In the genomic region with DNA sequence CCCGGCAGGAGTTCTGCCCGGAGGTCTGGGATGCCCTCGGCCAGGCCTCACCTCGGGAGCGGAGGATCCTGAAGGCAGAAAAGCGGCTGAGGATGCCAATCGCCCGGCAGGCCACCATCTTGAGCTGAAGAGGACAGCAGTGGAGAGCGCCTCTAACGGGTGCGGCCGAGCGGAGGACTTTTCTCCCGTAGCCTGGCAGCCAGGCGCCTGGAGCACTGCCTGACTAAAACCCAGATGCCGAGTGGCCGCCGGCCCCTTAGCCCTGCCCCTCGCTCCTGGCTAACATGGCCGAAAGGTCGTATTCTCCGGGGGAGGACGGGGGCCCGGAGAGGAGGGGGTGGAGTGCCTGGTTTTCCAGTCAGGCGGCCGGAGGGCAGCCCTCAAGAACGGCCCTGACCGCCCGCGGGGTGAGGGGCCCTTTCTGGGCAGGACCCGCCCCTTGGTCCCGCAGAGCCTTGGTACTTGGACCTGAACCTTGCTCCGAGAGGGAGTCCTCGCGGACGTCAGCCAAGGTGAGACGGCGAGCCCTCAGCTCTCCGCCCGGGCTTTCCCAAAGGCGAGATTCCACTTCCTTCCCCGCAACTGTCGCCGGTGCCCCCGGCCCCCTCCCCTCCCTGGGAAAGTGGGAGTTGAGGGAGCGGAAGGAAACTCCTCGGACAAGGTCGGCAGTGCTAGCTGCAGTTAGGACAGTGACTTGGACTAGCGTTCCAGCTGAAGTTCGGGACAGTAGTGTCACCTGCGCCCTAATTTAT, we compare ENCODE assay signal across 1 cellular context.
TF ChIP-seq lines count a peak whose summit lies in the region.

Gene HADHA (minus strand): TSS at position 154 of the 752 bp plus-strand sequence. CDS start 36 bp downstream, at position 118.
Gene HADHB (plus strand): TSS at position 461 of the 752 bp plus-strand sequence. CDS start 9,316 bp downstream, outside the sequence.

TF ChIP-seq in GM12878, 131 proteins besides CTCF, POLR2A, EP300 and RAD21 (continues in another document):
- TF ChIP-seq, protein P1, sequence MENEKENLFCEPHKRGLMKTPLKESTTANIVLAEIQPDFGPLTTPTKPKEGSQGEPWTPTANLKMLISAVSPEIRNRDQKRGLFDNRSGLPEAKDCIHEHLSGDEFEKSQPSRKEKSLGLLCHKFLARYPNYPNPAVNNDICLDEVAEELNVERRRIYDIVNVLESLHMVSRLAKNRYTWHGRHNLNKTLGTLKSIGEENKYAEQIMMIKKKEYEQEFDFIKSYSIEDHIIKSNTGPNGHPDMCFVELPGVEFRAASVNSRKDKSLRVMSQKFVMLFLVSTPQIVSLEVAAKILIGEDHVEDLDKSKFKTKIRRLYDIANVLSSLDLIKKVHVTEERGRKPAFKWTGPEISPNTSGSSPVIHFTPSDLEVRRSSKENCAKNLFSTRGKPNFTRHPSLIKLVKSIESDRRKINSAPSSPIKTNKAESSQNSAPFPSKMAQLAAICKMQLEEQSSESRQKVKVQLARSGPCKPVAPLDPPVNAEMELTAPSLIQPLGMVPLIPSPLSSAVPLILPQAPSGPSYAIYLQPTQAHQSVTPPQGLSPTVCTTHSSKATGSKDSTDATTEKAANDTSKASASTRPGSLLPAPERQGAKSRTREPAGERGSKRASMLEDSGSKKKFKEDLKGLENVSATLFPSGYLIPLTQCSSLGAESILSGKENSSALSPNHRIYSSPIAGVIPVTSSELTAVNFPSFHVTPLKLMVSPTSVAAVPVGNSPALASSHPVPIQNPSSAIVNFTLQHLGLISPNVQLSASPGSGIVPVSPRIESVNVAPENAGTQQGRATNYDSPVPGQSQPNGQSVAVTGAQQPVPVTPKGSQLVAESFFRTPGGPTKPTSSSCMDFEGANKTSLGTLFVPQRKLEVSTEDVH (IDR thresholded peaks at IDR 0.05; ENCODE audit: low read depth, partially characterized antibody), result no peak
- TF ChIP-seq WRNIP1 (IDR thresholded peaks at IDR 0.05; ENCODE audit: borderline replicate concordance, low read depth, low read length), result no peak
- peak; percentile 77 for TF ChIP-seq NBN (IDR thresholded peaks at IDR 0.05)
- TF ChIP-seq, protein P2, sequence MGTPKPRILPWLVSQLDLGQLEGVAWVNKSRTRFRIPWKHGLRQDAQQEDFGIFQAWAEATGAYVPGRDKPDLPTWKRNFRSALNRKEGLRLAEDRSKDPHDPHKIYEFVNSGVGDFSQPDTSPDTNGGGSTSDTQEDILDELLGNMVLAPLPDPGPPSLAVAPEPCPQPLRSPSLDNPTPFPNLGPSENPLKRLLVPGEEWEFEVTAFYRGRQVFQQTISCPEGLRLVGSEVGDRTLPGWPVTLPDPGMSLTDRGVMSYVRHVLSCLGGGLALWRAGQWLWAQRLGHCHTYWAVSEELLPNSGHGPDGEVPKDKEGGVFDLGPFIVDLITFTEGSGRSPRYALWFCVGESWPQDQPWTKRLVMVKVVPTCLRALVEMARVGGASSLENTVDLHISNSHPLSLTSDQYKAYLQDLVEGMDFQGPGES (IDR thresholded peaks at IDR 0.05), result peak; percentile 69
- TF ChIP-seq SPI1 (IDR thresholded peaks at IDR 0.05; ENCODE audit: borderline replicate concordance, insufficient read depth, low read depth, low read length), result 0 out of 2 replicates have a peak, but pooled peaks have one; percentile 2
- 0 out of 2 replicates have a peak, but pooled peaks have one; percentile 44 for TF ChIP-seq RCOR1 (conservative IDR thresholded peaks at IDR 0.05; ENCODE audit: low read depth, low read length)
- no peak; the same call in 1 of the 2 replicates for TF ChIP-seq PML (IDR thresholded peaks at IDR 0.05; ENCODE audit: low read length)
- TF ChIP-seq HDAC6 (IDR thresholded peaks at IDR 0.05; ENCODE audit: unreplicated experiment), result no peak
- peak; percentile 23; the same call in 1 of the 2 replicates for TF ChIP-seq GATAD2B (conservative IDR thresholded peaks at IDR 0.05; ENCODE audit: low read depth)
- no peak for TF ChIP-seq FOS (IDR thresholded peaks at IDR 0.05; ENCODE audit: borderline replicate concordance, extremely low read depth, insufficient read length)
- TF ChIP-seq CHD4 (IDR thresholded peaks at IDR 0.05), result no peak
- no peak for TF ChIP-seq FOXK2 (IDR thresholded peaks at IDR 0.05)
- TF ChIP-seq REST (IDR thresholded peaks at IDR 0.05; ENCODE audit: low read depth, low read length), result peak; percentile 46; the same call in 1 of the 2 replicates
- no peak for TF ChIP-seq TBL1XR1 (IDR thresholded peaks at IDR 0.05; ENCODE audit: low read depth, low read length)
- TF ChIP-seq RFX5 (IDR thresholded peaks at IDR 0.05; ENCODE audit: low read depth, low read length), result no peak
- TF ChIP-seq, protein P3, sequence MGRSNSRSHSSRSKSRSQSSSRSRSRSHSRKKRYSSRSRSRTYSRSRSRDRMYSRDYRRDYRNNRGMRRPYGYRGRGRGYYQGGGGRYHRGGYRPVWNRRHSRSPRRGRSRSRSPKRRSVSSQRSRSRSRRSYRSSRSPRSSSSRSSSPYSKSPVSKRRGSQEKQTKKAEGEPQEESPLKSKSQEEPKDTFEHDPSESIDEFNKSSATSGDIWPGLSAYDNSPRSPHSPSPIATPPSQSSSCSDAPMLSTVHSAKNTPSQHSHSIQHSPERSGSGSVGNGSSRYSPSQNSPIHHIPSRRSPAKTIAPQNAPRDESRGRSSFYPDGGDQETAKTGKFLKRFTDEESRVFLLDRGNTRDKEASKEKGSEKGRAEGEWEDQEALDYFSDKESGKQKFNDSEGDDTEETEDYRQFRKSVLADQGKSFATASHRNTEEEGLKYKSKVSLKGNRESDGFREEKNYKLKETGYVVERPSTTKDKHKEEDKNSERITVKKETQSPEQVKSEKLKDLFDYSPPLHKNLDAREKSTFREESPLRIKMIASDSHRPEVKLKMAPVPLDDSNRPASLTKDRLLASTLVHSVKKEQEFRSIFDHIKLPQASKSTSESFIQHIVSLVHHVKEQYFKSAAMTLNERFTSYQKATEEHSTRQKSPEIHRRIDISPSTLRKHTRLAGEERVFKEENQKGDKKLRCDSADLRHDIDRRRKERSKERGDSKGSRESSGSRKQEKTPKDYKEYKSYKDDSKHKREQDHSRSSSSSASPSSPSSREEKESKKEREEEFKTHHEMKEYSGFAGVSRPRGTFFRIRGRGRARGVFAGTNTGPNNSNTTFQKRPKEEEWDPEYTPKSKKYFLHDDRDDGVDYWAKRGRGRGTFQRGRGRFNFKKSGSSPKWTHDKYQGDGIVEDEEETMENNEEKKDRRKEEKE (IDR thresholded peaks at IDR 0.05), result no peak
- TF ChIP-seq KDM1A (IDR thresholded peaks at IDR 0.05; ENCODE audit: borderline replicate concordance), result no peak
- TF ChIP-seq ZNF274 (IDR thresholded peaks at IDR 0.05; ENCODE audit: insufficient read depth, insufficient read length), result no peak
- no peak; the same call in 1 of the 2 replicates for TF ChIP-seq IRF4 (IDR thresholded peaks at IDR 0.05; ENCODE audit: low read depth, low read length)
- no peak for TF ChIP-seq KAT2A (conservative IDR thresholded peaks at IDR 0.05; ENCODE audit: control insufficient read depth, low read depth, low read length)
- TF ChIP-seq, protein P4, sequence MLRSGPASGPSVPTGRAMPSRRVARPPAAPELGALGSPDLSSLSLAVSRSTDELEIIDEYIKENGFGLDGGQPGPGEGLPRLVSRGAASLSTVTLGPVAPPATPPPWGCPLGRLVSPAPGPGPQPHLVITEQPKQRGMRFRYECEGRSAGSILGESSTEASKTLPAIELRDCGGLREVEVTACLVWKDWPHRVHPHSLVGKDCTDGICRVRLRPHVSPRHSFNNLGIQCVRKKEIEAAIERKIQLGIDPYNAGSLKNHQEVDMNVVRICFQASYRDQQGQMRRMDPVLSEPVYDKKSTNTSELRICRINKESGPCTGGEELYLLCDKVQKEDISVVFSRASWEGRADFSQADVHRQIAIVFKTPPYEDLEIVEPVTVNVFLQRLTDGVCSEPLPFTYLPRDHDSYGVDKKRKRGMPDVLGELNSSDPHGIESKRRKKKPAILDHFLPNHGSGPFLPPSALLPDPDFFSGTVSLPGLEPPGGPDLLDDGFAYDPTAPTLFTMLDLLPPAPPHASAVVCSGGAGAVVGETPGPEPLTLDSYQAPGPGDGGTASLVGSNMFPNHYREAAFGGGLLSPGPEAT (IDR thresholded peaks at IDR 0.05; ENCODE audit: low read depth), result peak; percentile 97
- no peak for TF ChIP-seq MTA3 (IDR thresholded peaks at IDR 0.05; ENCODE audit: borderline replicate concordance, low read length)
- TF ChIP-seq TCF7 (IDR thresholded peaks at IDR 0.05; ENCODE audit: borderline replicate concordance), result no peak
- no peak for TF ChIP-seq BCL11A (IDR thresholded peaks at IDR 0.05; ENCODE audit: low read depth, low read length)
- TF ChIP-seq USF1 (IDR thresholded peaks at IDR 0.05; ENCODE audit: borderline replicate concordance, extremely low read length, insufficient read depth, low read depth, low read length), result no peak
- TF ChIP-seq IKZF2 (IDR thresholded peaks at IDR 0.05), result peak; percentile 46 to 69; a peak in 3 of 4 replicates
- peak; percentile 76 for TF ChIP-seq NR2F1 (conservative IDR thresholded peaks at IDR 0.05)
- 0 out of 2 replicates have a peak, but pooled peaks have one; percentile 14 for TF ChIP-seq SMC3 (IDR thresholded peaks at IDR 0.05; ENCODE audit: borderline replicate concordance, low read length)
- TF ChIP-seq ATF7 (IDR thresholded peaks at IDR 0.05; ENCODE audit: low read depth), result no peak
- TF ChIP-seq, protein P5, sequence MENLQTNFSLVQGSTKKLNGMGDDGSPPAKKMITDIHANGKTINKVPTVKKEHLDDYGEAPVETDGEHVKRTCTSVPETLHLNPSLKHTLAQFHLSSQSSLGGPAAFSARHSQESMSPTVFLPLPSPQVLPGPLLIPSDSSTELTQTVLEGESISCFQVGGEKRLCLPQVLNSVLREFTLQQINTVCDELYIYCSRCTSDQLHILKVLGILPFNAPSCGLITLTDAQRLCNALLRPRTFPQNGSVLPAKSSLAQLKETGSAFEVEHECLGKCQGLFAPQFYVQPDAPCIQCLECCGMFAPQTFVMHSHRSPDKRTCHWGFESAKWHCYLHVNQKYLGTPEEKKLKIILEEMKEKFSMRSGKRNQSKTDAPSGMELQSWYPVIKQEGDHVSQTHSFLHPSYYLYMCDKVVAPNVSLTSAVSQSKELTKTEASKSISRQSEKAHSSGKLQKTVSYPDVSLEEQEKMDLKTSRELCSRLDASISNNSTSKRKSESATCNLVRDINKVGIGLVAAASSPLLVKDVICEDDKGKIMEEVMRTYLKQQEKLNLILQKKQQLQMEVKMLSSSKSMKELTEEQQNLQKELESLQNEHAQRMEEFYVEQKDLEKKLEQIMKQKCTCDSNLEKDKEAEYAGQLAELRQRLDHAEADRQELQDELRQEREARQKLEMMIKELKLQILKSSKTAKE (IDR thresholded peaks at IDR 0.05; ENCODE audit: low read depth, poor library complexity, severe bottlenecking), result no peak
- peak; percentile 89 for TF ChIP-seq MYC (IDR thresholded peaks at IDR 0.05; ENCODE audit: insufficient read depth, insufficient read length, insufficient replicate concordance, low read length, severe bottlenecking)
- TF ChIP-seq LARP7 (IDR thresholded peaks at IDR 0.05), result peak; percentile 54; the same call in 1 of the 2 replicates
- peak; percentile 71 for TF ChIP-seq RELA (IDR thresholded peaks at IDR 0.05; ENCODE audit: borderline replicate concordance, partially characterized antibody)
- no peak for TF ChIP-seq BMI1 (IDR thresholded peaks at IDR 0.05; ENCODE audit: borderline replicate concordance)
- peak; percentile 85 for TF ChIP-seq POLR2AphosphoS2 (IDR thresholded peaks at IDR 0.05; ENCODE audit: low read depth, low read length)
- peak; percentile 35; the same call in 1 of the 2 replicates for TF ChIP-seq CREB1 (IDR thresholded peaks at IDR 0.05; ENCODE audit: low read depth)
- TF ChIP-seq NR2C2 (IDR thresholded peaks at IDR 0.05; ENCODE audit: borderline replicate concordance, control insufficient read depth, insufficient read length, low read depth), result no peak
- no peak; the same call in 1 of the 2 replicates for TF ChIP-seq PKNOX1 (IDR thresholded peaks at IDR 0.05)
- peak; percentile 26; the same call in 1 of the 2 replicates for TF ChIP-seq MTA2 (IDR thresholded peaks at IDR 0.05; ENCODE audit: low read depth)
- no peak for TF ChIP-seq ZNF217 (IDR thresholded peaks at IDR 0.05)
